ENCODE assay signal across 29 cellular contexts in genomic region chr13:20498129-20498528, GRCh38.
"Had no signal": no experiment of that assay in that cellular context is flagged by ENCODE, and none has a peak within 500 bp of the region (broad histone marks: within the 10 kb centered on the region; RNA-seq: fewer than 3 reads in every experiment).

No MANE protein-coding gene starts in this region.

- H3K4me3 ChIP-seq: coronary artery, dorsolateral prefrontal cortex had no signal

- H3K27me3 ChIP-seq: brain microvascular endothelial cell, dorsolateral prefrontal cortex had no signal

- H3K4me1 Mint-ChIP-seq: central memory CD8-positive, alpha-beta T cell; endodermal cell had no signal

- ATAC-seq: activated T-cell treated with anti-CD3 and anti-CD28 coated beads, Interleukin-2, amount 50 U/mL, for 72 hours; esophagus mucosa; T-helper 17 cell; WTC11 had no signal

- H3K9me3 Mint-ChIP-seq: central memory CD8-positive, alpha-beta T cell; dendritic cell treated with granulocyte-macrophage colony-stimulating factor and Interleukin-4, amounts not matched to agents 40 ng/mL and 50 ng/mL, for 4 days had no signal

- H3K36me3 ChIP-seq: brain microvascular endothelial cell had no signal

- H3K27me3 Mint-ChIP-seq: activated CD4-positive, alpha-beta memory T cell treated with anti-CD3 and anti-CD28 coated beads, Interleukin-2, amount 10 ng/mL, durations not matched to agents 7 days and 5 days; activated CD4-positive, alpha-beta T cell treated with anti-CD3 and anti-CD28 coated beads, Interleukin-2, amount 10 ng/mL, durations not matched to agents 7 days and 5 days; activated naive CD8-positive, alpha-beta T cell; activated T-cell treated with anti-CD3 and anti-CD28 coated beads, Interleukin-2, amount 50 U/mL, for 24 hours; central memory CD8-positive, alpha-beta T cell; dendritic cell treated with granulocyte-macrophage colony-stimulating factor and Interleukin-4, amounts not matched to agents 40 ng/mL and 50 ng/mL, for 4 days; T-helper 17 cell had no signal

- DNase-seq: activated CD4-positive, alpha-beta memory T cell treated with anti-CD3 and anti-CD28 coated beads, Interleukin-2, amount 10 ng/mL, durations not matched to agents 7 days and 5 days; activated CD4-positive, alpha-beta T cell treated with anti-CD3 and anti-CD28 coated beads for 1 hour; activated CD4-positive, alpha-beta T cell treated with anti-CD3 and anti-CD28 coated beads for 4 hours; activated CD4-positive, alpha-beta T cell treated with anti-CD3 and anti-CD28 coated beads, Interleukin-2, amount 10 ng/mL, durations not matched to agents 7 days and 5 days; activated CD4-positive, alpha-beta T cell treated with anti-CD3 and anti-CD28 coated beads, Interleukin-2, amount 50 U/mL, for 4 hours; activated CD8-positive, alpha-beta memory T cell treated with anti-CD3 and anti-CD28 coated beads, Interleukin-2, amount 50 U/mL, for 48 hours; activated effector memory CD4-positive, alpha-beta T cell treated with Interleukin-2 at 50 U/mL for 16 hours; activated gamma-delta T cell treated with Interleukin-2 at 50 U/mL for 16 hours; activated naive CD4-positive, alpha-beta T cell treated with anti-CD3 and anti-CD28 coated beads, Interleukin-2, amount 50 U/mL, for 16 hours; activated naive CD4-positive, alpha-beta T cell treated with Interleukin-2 at 50 U/mL for 16 hours; activated T-cell treated with anti-CD3 and anti-CD28 coated beads for 4 hours; activated T-cell treated with anti-CD3 and anti-CD28 coated beads, Interleukin-2, amount 50 U/mL, for 24 hours; activated T-cell treated with anti-CD3 and anti-CD28 coated beads, Interleukin-2, amount 50 U/mL, for 72 hours; amniotic stem cell; anterior cingulate cortex; brain microvascular endothelial cell; dorsolateral prefrontal cortex; effector memory CD4-positive, alpha-beta T cell; endodermal cell; foreskin fibroblast; head of caudate nucleus; T-helper 1 cell; T-helper 17 cell had no signal

- H3K27ac Mint-ChIP-seq: activated CD4-positive, alpha-beta memory T cell treated with anti-CD3 and anti-CD28 coated beads, Interleukin-2, amount 10 ng/mL, durations not matched to agents 7 days and 5 days; activated CD4-positive, alpha-beta T cell treated with anti-CD3 and anti-CD28 coated beads, Interleukin-2, amount 10 ng/mL, durations not matched to agents 7 days and 5 days; activated naive CD8-positive, alpha-beta T cell; activated T-cell treated with anti-CD3 and anti-CD28 coated beads, Interleukin-2, amount 50 U/mL, for 24 hours; activated T-cell treated with anti-CD3 and anti-CD28 coated beads, Interleukin-2, amount 50 U/mL, for 72 hours; dendritic cell treated with granulocyte-macrophage colony-stimulating factor and Interleukin-4, amounts not matched to agents 40 ng/mL and 50 ng/mL, for 4 days; endodermal cell; T-helper 17 cell; WTC11 had no signal

- H3K27ac ChIP-seq: brain microvascular endothelial cell, coronary artery had no signal

- H3K4me3 Mint-ChIP-seq: activated CD4-positive, alpha-beta memory T cell treated with anti-CD3 and anti-CD28 coated beads, Interleukin-2, amount 10 ng/mL, durations not matched to agents 7 days and 5 days; activated CD4-positive, alpha-beta T cell treated with anti-CD3 and anti-CD28 coated beads, Interleukin-2, amount 10 ng/mL, durations not matched to agents 7 days and 5 days; activated naive CD8-positive, alpha-beta T cell; activated T-cell treated with anti-CD3 and anti-CD28 coated beads, Interleukin-2, amount 50 U/mL, for 24 hours; activated T-cell treated with anti-CD3 and anti-CD28 coated beads, Interleukin-2, amount 50 U/mL, for 72 hours; central memory CD8-positive, alpha-beta T cell; dendritic cell treated with granulocyte-macrophage colony-stimulating factor and Interleukin-4, amounts not matched to agents 40 ng/mL and 50 ng/mL, for 4 days; endodermal cell; T-helper 17 cell; WTC11 had no signal
